ENCODE assay signal across 16 cellular contexts in the genomic region with DNA sequence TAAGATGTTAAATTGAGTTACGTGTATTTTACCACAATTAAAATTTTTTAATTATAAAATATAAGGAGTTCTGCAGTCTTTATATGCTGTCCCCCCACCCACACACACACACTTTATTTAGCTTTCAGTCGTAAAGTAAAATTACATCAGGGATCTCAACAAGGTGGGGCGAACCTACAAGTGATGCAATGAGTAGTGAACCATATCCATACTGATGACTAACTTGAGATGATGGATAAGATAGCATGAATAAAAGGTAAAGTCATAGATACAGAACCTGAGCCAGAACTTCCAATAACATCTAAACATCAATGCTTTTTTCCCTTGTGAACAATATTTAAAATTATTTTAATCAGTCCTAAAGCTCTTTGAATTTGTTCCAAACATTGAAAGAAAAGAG.
A peak's percentile ranks its signal among the peaks of the same experiment; 100 is the strongest.
DNase-seq lines count a peak whose midpoint lies in the region; ATAC-seq and TF ChIP-seq lines count a peak whose summit lies in the region.
"Had no signal": no experiment of that assay in that cellular context is flagged by ENCODE, and none has a peak within 500 bp of the region (broad histone marks: within the 10 kb centered on the region; RNA-seq: fewer than 3 reads in every experiment).

No MANE protein-coding gene starts in this region.

- CTCF ChIA-PET in MCF 10A (lab: Yijun Ruan, JAX), result interaction anchor here (0.7 to 2.5 kb wide), 3 partner anchors 78 to 324 kb away, joined by 3 to 5 read pairs (median 3); a partner anchor contains a TSS

- H3K36me3 Mint-ChIP-seq in MCF 10A (ENCODE audit: insufficient read depth, unreplicated experiment), result peaks cover 67% of the 10 kb centered on the region

- no peaks in the 10 kb centered on the region for H3K27me3 ChIP-seq in breast epithelium
- no peaks in the 10 kb centered on the region for H3K27me3 ChIP-seq in RWPE2 (ENCODE audit: insufficient read depth, poor library complexity, severe bottlenecking)

- no peaks in the 10 kb centered on the region for H3K4me1 Mint-ChIP-seq in MCF 10A (ENCODE audit: insufficient read depth, unreplicated experiment)
- H3K4me1 Mint-ChIP-seq: B cell, H9 had no signal

- DNase-seq in MCF 10A (ENCODE audit: unreplicated experiment) (peak; percentile 34), breast epithelium (ENCODE audit: low spot score in 2 of 2) (no peak), RWPE2 (ENCODE audit: low spot score) (no peak), epithelial cell of esophagus (ENCODE audit: low read depth) (peak; percentile 75), renal cortical epithelial cell (ENCODE audit: low read depth) (peak; percentile 40), Right ventricle myocardium superior (no peak)
- DNase-seq: C1 segment of cervical spinal cord; CD4-positive, alpha-beta T cell; DMS79; GOT3; H9 had no signal

- H3K4me3 ChIP-seq in breast epithelium (no peak overlapping the region), RWPE2 (ENCODE audit: severe bottlenecking) (no peak overlapping the region), epithelial cell of esophagus (ENCODE audit: low read length) (no peak overlapping the region)
- H3K4me3 ChIP-seq: GM12878 had no signal

- intact Hi-C loops in MCF 10A (cut with micrococcal nuclease) (no loop called here), breast epithelium (cut with DNase I; ENCODE audit: low total_unique reads) (no loop called here), Right ventricle myocardium superior (cut with DNase I) (no loop called here)

- TF ChIP-seq CTCF in MCF 10A (IDR thresholded peaks at IDR 0.05; ENCODE audit: unreplicated experiment) (no peak), breast epithelium (IDR thresholded peaks at IDR 0.05) (no peak), RWPE2 (IDR thresholded peaks at IDR 0.05; ENCODE audit: poor library complexity, severe bottlenecking) (no peak), epithelial cell of esophagus (IDR thresholded peaks at IDR 0.05; ENCODE audit: insufficient read depth, low read depth, low read length, missing control alignments) (no peak)

- H3K4me1 ChIP-seq in breast epithelium (no peaks in the 10 kb centered on the region), RWPE2 (ENCODE audit: insufficient read depth, poor library complexity, severe bottlenecking) (peaks cover 6% of the 10 kb centered on the region)

- H3K9me3 ChIP-seq in breast epithelium, result no peaks in the 10 kb centered on the region
- no peaks in the 10 kb centered on the region for H3K9me3 ChIP-seq in RWPE2 (ENCODE audit: severe bottlenecking)

- peak; percentile 86 for ATAC-seq in RWPE2 (ENCODE audit: low read depth)
- no peak for ATAC-seq in HG02763 (IDR thresholded peaks at IDR 0.05; ENCODE audit: unreplicated experiment)
- no peak for ATAC-seq in HG02973 (IDR thresholded peaks at IDR 0.05; ENCODE audit: unreplicated experiment)
- no peak for ATAC-seq in Right ventricle myocardium superior (ENCODE audit: poor library complexity)
- ATAC-seq: GM12878 had no signal

- H3K27ac ChIP-seq in breast epithelium (no peak overlapping the region), RWPE2 (ENCODE audit: poor library complexity, severe bottlenecking) (no peak overlapping the region)
- H3K27ac ChIP-seq: HL-60 had no signal

- TF ChIP-seq POLR2A in breast epithelium (IDR thresholded peaks at IDR 0.05), result no peak

- no peak overlapping the region for H3K4me3 Mint-ChIP-seq in MCF 10A (ENCODE audit: unreplicated experiment)
- H3K4me3 Mint-ChIP-seq: B cell; CD4-positive, alpha-beta T cell; H9 had no signal

- no peak overlapping the region for H3K27ac Mint-ChIP-seq in MCF 10A (ENCODE audit: low read depth, unreplicated experiment)
- H3K27ac Mint-ChIP-seq: B cell; CD4-positive, alpha-beta T cell; H9 had no signal

- POLR2A ChIA-PET in MCF 10A (lab: Yijun Ruan, JAX), result interaction anchor here (0.6 to 1.3 kb wide), 4 partner anchors 10 to 673 kb away, joined by 3 read pairs; no protein-coding TSS in a partner anchor

- no peaks in the 10 kb centered on the region for H3K36me3 ChIP-seq in breast epithelium
- H3K36me3 ChIP-seq in RWPE2 (ENCODE audit: low read depth), result peaks cover 40% of the 10 kb centered on the region

- no peaks in the 10 kb centered on the region for H3K27me3 Mint-ChIP-seq in MCF 10A (ENCODE audit: insufficient read depth, unreplicated experiment)
- H3K27me3 Mint-ChIP-seq: B cell; CD4-positive, alpha-beta T cell had no signal

- H3K9me3 Mint-ChIP-seq in MCF 10A (ENCODE audit: unreplicated experiment), result no peaks in the 10 kb centered on the region
- H3K9me3 Mint-ChIP-seq: CD4-positive, alpha-beta T cell had no signal

- BruUV-seq in MCF 10A (replicated peaks; lab: Mats Ljungman, UMichigan), result no TSS peak

Comparison
In these comparisons a context has a peak if more than half of its experiments do, and no peak if none do; other contexts are left out.
1. DNase-seq: peak in MCF 10A (single experiment), epithelial cell of esophagus (single experiment) and renal cortical epithelial cell (single experiment); none in breast epithelium (0 of 2), RWPE2 (single experiment) and Right ventricle myocardium superior (single experiment).